1 cellular context compared by ENCODE assay signal in the genomic region with DNA sequence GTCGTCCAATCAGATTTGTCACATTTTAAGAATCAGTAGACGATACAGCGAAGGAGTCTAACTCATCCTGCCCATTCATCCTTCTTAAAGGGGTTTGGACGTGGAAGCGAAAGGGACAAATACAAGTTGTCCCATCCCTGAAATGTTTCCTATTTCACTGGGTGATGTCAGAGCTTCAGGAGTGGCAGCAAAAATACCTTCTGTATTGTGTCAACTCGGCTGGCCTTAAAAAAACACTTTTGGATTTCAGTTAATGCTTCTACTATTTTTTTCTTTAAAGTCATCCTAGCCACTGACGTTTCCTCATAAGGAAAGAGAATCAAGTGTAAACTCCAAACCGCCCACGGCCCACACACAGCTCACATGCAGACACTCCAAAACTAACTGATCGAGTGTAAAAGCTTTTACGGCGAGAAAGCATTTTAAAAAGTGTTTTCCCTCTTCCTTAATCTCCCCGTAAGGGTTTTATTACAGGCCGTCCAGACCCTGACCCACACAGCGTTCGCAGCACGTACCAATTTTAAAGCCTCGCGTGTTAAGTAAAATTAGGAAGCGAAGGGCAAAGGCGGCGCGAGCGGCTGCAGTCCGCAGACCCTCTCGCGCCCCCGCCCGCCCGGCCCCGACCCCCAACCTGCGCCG.
TF ChIP-seq lines count a peak whose summit lies in the region.

No MANE protein-coding gene starts in this region.

TF ChIP-seq in K562, 482 proteins besides CTCF, POLR2A, EP300 and RAD21 (continued from another document):
- peak; percentile 13; the same call in 1 of the 2 replicates for TF ChIP-seq KAT7 (CRISPR knock-in tag; IDR thresholded peaks at IDR 0.05; ENCODE audit: borderline replicate concordance)
- peak; percentile 7 for TF ChIP-seq TBP (optimal IDR thresholded peaks at IDR 0.05; ENCODE audit: low read depth, low read length)
- TF ChIP-seq ZNF316 (IDR thresholded peaks at IDR 0.05) = no peak
- TF ChIP-seq EGR1 (conservative IDR thresholded peaks at IDR 0.05) = 0 out of 2 replicates have a peak, but pooled peaks have one; percentile 10
- TF ChIP-seq GABPB1 (CRISPR knock-in tag; IDR thresholded peaks at IDR 0.05) = 0 out of 2 replicates have a peak, but pooled peaks have one; percentile 36
